ENCODE assay signal across 10 cellular contexts in the genomic region with DNA sequence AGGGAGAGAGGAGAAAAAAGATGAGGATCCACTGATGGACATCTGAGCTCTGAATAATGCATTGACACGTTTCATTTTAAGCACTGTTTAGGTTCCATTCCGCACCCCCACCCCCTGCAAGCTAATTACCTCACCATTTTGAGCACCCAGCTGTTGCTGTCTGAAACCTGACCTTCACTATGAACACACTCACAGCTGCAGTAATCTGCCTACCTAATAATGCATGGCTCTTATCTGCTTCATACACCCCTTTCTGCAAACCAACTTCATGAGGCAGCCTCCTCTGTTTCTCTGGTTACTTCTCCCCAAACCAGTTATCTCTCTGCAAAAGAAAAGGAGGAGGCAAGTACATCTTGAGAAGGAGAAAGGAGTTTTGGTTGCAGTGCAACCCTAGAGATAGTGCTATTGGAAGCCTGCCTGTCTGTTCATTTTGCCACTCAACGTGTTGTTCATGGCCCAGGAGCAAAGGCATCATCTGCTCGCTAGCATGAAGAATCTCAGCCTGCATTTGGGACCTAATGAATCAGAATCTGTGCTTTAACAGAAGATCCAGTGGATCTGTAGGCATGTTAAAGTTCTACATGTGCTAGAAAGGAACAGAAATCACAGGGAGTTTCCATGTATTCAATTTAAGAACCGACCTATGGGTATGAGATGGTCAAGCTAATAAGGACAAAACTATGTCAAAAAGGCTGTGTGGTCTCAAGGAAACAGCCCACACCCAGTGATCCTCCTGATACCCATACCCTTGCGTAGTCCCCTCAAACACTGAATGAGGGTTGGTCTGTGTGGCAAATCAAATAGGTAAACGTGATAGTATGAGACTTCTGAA.
DNase-seq lines count a peak whose midpoint lies in the region; ATAC-seq and TF ChIP-seq lines count a peak whose summit lies in the region.
"Had no signal": no experiment of that assay in that cellular context is flagged by ENCODE, and none has a peak within 500 bp of the region (broad histone marks: within the 10 kb centered on the region; RNA-seq: fewer than 3 reads in every experiment).

No MANE protein-coding gene starts in this region.

- no peak overlapping the region for H3K27ac ChIP-seq in thyroid gland

- H3K4me3 ChIP-seq in thyroid gland (replicated peaks in 1 of 3) (no peak overlapping the region), HAP-1 (no peak overlapping the region)
- H3K4me3 ChIP-seq: A549 had no signal

- no peaks in the 10 kb centered on the region for H3K27me3 ChIP-seq in thyroid gland
- no peaks in the 10 kb centered on the region for H3K27me3 ChIP-seq in HAP-1 (ENCODE audit: low read depth)

- DNase-seq in NCI-H1417 (lab: John Stamatoyannopoulos, UW) = peak in 2 of 3 experiments; percentile 22 to 68
- DNase-seq in NCI-H1417 treated with DMSO at 0.1 percent for 48 hours (lab: John Stamatoyannopoulos, UW) = no peak
- peak; percentile 86 to 96 for DNase-seq in NCI-H524 (lab: John Stamatoyannopoulos, UW)
- peak; percentile 56 for DNase-seq in myocyte (ENCODE audit: low read depth)
- no peak for DNase-seq in thyroid gland
- no peak for DNase-seq in HAP-1 (ENCODE audit: low spot score in 2 of 2)
- DNase-seq: small intestine had no signal

- TF ChIP-seq CTCF in thyroid gland (IDR thresholded peaks at IDR 0.05) = no peak

- 88 to 90% methylated on average over 7 of the region's 7 CpGs for WGBS in thyroid gland, 2 donors

- H3K36me3 ChIP-seq in thyroid gland (no peaks in the 10 kb centered on the region), HAP-1 (replicated peaks) (no peaks in the 10 kb centered on the region; the same call in 1 of the 2 replicates)

- ATAC-seq in HG02852 (IDR thresholded peaks at IDR 0.05; ENCODE audit: unreplicated experiment) (peak; percentile 64), GM21423 (IDR thresholded peaks at IDR 0.05; ENCODE audit: unreplicated experiment) (no peak)
- ATAC-seq: A549 had no signal

- H3K4me1 ChIP-seq in thyroid gland = peaks cover 0 to 7% of the 10 kb centered on the region in 2 donors
- H3K4me1 ChIP-seq in HAP-1 = peaks cover 4% of the 10 kb centered on the region; the same call in 1 of the 2 replicates

- H3K9me3 ChIP-seq in thyroid gland (no peaks in the 10 kb centered on the region), HAP-1 (no peaks in the 10 kb centered on the region)
- H3K9me3 ChIP-seq: A549 had no signal

- in situ Hi-C loops in HAP-1 (cut with MboI; ENCODE audit: low sequenced_read_pairs) = no loop called here

- TF ChIP-seq POLR2A in thyroid gland (IDR thresholded peaks at IDR 0.05) = no peak

- intact Hi-C loops in thyroid gland (cut with DNase I) = no loop called here

Comparison
In these comparisons a context has a peak if more than half of its experiments do, and no peak if none do; other contexts are left out.
1. DNase-seq: peak in NCI-H1417 (2 of 3), NCI-H524 (2 of 2) and myocyte (single experiment); none in NCI-H1417 treated with DMSO at 0.1 percent for 48 hours (single experiment), thyroid gland (0 of 2) and HAP-1 (0 of 2).